Comparison of ENCODE assay signal across 8 cellular contexts in genomic region chr22:21652547-21653545, GRCh38. TPM values are rescaled to one million over a fixed set of nuclear protein-coding genes. Genes with fewer than 3 reads are reported as not detected.
A peak's percentile ranks its signal among the peaks of the same experiment; 100 is the strongest.
DNase-seq lines count a peak whose midpoint lies in the region; ATAC-seq and TF ChIP-seq lines count a peak whose summit lies in the region.

No MANE protein-coding gene starts in this region.

- no peak for TF ChIP-seq POLR2A in transverse colon (IDR thresholded peaks at IDR 0.05)

- H3K4me1 ChIP-seq in transverse colon = peaks cover 13 to 29% (median 21%) of the 10 kb centered on the region in 4 donors

- H3K27me3 ChIP-seq in transverse colon = peaks cover 3% of the 10 kb centered on the region

- H3K27me3 Mint-ChIP-seq in activated CD8-positive, alpha-beta memory T cell treated with anti-CD3 and anti-CD28 coated beads, Interleukin-2, amount 10 ng/mL, durations not matched to agents 7 days and 5 days = no peaks in the 10 kb centered on the region
- no peaks in the 10 kb centered on the region for H3K27me3 Mint-ChIP-seq in activated B cell treated with CpG ODN at 0.5 μM for 24 hours
- H3K27me3 Mint-ChIP-seq in immature natural killer cell (ENCODE audit: low read depth in 3 of 3) = peaks cover 0 to 3% (median 2%) of the 10 kb centered on the region in 3 donors

- H3K27ac Mint-ChIP-seq in activated CD8-positive, alpha-beta memory T cell treated with anti-CD3 and anti-CD28 coated beads, Interleukin-2, amount 10 ng/mL, durations not matched to agents 7 days and 5 days = peak overlapping the region; percentile 87
- no peak overlapping the region for H3K27ac Mint-ChIP-seq in activated B cell treated with CpG ODN at 0.5 μM for 24 hours
- H3K27ac Mint-ChIP-seq in immature natural killer cell = no peak overlapping the region

- no peaks in the 10 kb centered on the region for H3K36me3 ChIP-seq in transverse colon

- TF ChIP-seq CTCF in activated B cell treated with CpG ODN at 0.5 μM for 24 hours (IDR thresholded peaks at IDR 0.05) (no peak), transverse colon (IDR thresholded peaks at IDR 0.05) (no peak)

- DNase-seq in activated CD8-positive, alpha-beta memory T cell treated with anti-CD3 and anti-CD28 coated beads, Interleukin-2, amount 10 ng/mL, durations not matched to agents 7 days and 5 days = no peak
- no peak for DNase-seq in activated CD8-positive, alpha-beta memory T cell treated with anti-CD3 and anti-CD28 coated beads, Interleukin-2, amount 50 U/mL, for 4 hours
- DNase-seq in activated B cell treated with CpG ODN at 0.5 μM for 24 hours = no peak
- no peak for DNase-seq in immature natural killer cell
- no peak for DNase-seq in transverse colon
- DNase-seq in stimulated activated CD4-positive, alpha-beta T cell treated with anti-CD3 and anti-CD28 coated beads, Interleukin-12 subunit alpha, Interleukin-12 subunit beta, amount 100 ng/mL, for 4 hours = no peak
- no peak for DNase-seq in dedifferentiated amniotic fluid mesenchymal stem cell (ENCODE audit: extremely low spot score)
- DNase-seq in AG20443 (ENCODE audit: low spot score) = no peak

- no peaks in the 10 kb centered on the region for H3K9me3 Mint-ChIP-seq in activated CD8-positive, alpha-beta memory T cell treated with anti-CD3 and anti-CD28 coated beads, Interleukin-2, amount 10 ng/mL, durations not matched to agents 7 days and 5 days (ENCODE audit: low read depth)
- H3K9me3 Mint-ChIP-seq in activated B cell treated with CpG ODN at 0.5 μM for 24 hours = no peaks in the 10 kb centered on the region
- H3K9me3 Mint-ChIP-seq in immature natural killer cell = no peaks in the 10 kb centered on the region

- peaks cover 11% of the 10 kb centered on the region for H3K36me3 Mint-ChIP-seq in activated CD8-positive, alpha-beta memory T cell treated with anti-CD3 and anti-CD28 coated beads, Interleukin-2, amount 10 ng/mL, durations not matched to agents 7 days and 5 days
- H3K36me3 Mint-ChIP-seq in activated B cell treated with CpG ODN at 0.5 μM for 24 hours (ENCODE audit: low read depth) (no peaks in the 10 kb centered on the region), immature natural killer cell (peaks cover 0 to 4% (median 0%) of the 10 kb centered on the region in 3 donors)

- CTCF ChIA-PET in activated CD8-positive, alpha-beta memory T cell treated with anti-CD3 and anti-CD28 coated beads, Interleukin-2, amount 10 ng/mL, durations not matched to agents 7 days and 5 days (lab: Charles Lee) = interaction anchor here (0.9 to 3.2 kb wide), 5 partner anchors 11 to 23 kb away, joined by 4 to 44 read pairs (median 5); partner anchors contain the start of genes CCDC116, PPIL2, SDF2L1 and YDJC
- CTCF ChIA-PET in activated B cell treated with CpG ODN at 0.5 μM for 24 hours (lab: Charles Lee) = interaction anchor here (1.3 to 1.5 kb wide), 2 partner anchors 10 kb away, joined by 3 to 7 read pairs; partner anchors contain the start of gene SDF2L1

- no peak for ATAC-seq in activated CD8-positive, alpha-beta memory T cell treated with anti-CD3 and anti-CD28 coated beads, Interleukin-2, amount 10 ng/mL, durations not matched to agents 7 days and 5 days
- ATAC-seq in activated B cell treated with CpG ODN at 0.5 μM for 24 hours (ENCODE audit: low read depth) = no peak

- POLR2A ChIA-PET in activated B cell treated with CpG ODN at 0.5 μM for 24 hours (lab: Charles Lee) = interaction anchor here (0.9 to 2.0 kb wide), 4 partner anchors 11 to 23 kb away, joined by 3 to 16 read pairs (median 8); partner anchors contain the start of genes PPIL2, SDF2L1 and YDJC

- no peaks in the 10 kb centered on the region for H3K9me3 ChIP-seq in transverse colon

- in situ Hi-C loops in transverse colon (cut with MboI; ENCODE audit: low pct_ligation_motif_present in 1 of 4, low pct_unique_long_range_greater_than_20kb in 1 of 4, low sequenced_read_pairs in 3 of 4) = loop anchor here in 1 of 4 donors (5.0 kb wide), 1 partner anchor 49 kb away; no protein-coding TSS in a partner anchor

- intact Hi-C loops in activated B cell treated with CpG ODN at 0.5 μM for 24 hours (cut with micrococcal nuclease) (loop anchor here (1.0 kb wide), 1 partner anchor 11 kb away; the partner anchor contains the start of gene SDF2L1), transverse colon (cut with DNase I; ENCODE audit: low total_unique reads) (loop anchor here (5.0 kb wide), 1 partner anchor 954 kb away; no protein-coding TSS in a partner anchor)

- 28% methylated on average over 32 of the region's 40 CpGs; no CpG with 5 or more reads in 1 of the 2 donors for WGBS in transverse colon (ENCODE audit: low coverage in 1 of 2), 2 donors

- no peak for TF ChIP-seq EP300 in transverse colon (IDR thresholded peaks at IDR 0.05; ENCODE audit: low read depth)

- H3K27ac ChIP-seq in transverse colon = peak overlapping the region in 2 of 4 donors; percentile 8 to 56

- H3K4me3 ChIP-seq in transverse colon = peak overlapping the region; percentile 32 to 55 (median 42)

- H3K4me1 Mint-ChIP-seq in activated CD8-positive, alpha-beta memory T cell treated with anti-CD3 and anti-CD28 coated beads, Interleukin-2, amount 10 ng/mL, durations not matched to agents 7 days and 5 days = peaks cover 34% of the 10 kb centered on the region
- H3K4me1 Mint-ChIP-seq in activated B cell treated with CpG ODN at 0.5 μM for 24 hours (peaks cover 21% of the 10 kb centered on the region), immature natural killer cell (peaks cover 26 to 33% of the 10 kb centered on the region in 2 donors)

- peak overlapping the region; percentile 88 for H3K4me3 Mint-ChIP-seq in activated CD8-positive, alpha-beta memory T cell treated with anti-CD3 and anti-CD28 coated beads, Interleukin-2, amount 10 ng/mL, durations not matched to agents 7 days and 5 days
- H3K4me3 Mint-ChIP-seq in activated B cell treated with CpG ODN at 0.5 μM for 24 hours = peak overlapping the region; percentile 90
- H3K4me3 Mint-ChIP-seq in immature natural killer cell = peak overlapping the region; percentile 40 to 93 (median 87)

RNA-seq across cellular contexts. Expression of gene SDF2L1, which starts 10.7 kb away (rescaled TPM):
- 10 to 100 TPM; 78.7 to 79.1 TPM for total RNA-seq in activated CD8-positive, alpha-beta memory T cell treated with anti-CD3 and anti-CD28 coated beads, Interleukin-2, amount 10 ng/mL, durations not matched to agents 7 days and 5 days
- total RNA-seq in activated B cell treated with CpG ODN at 0.5 μM for 24 hours (40.0 and 43.3 TPM in 2 replicates), transverse colon (10 to 100 TPM in 3 of 4 donors, not detected in 1; 34.0 to 55.7 (median 39.5) TPM)
- polyA plus RNA-seq in immature natural killer cell = 100 to 1,000 TPM; 119 to 227 (median 178) TPM

RNA-seq across cellular contexts. Expression of gene PPIL2, which starts 13.0 kb away (rescaled TPM):
- total RNA-seq in activated CD8-positive, alpha-beta memory T cell treated with anti-CD3 and anti-CD28 coated beads, Interleukin-2, amount 10 ng/mL, durations not matched to agents 7 days and 5 days = 10 to 100 TPM; 55.7 to 61.2 TPM
- total RNA-seq in activated B cell treated with CpG ODN at 0.5 μM for 24 hours (58.4 and 64.0 TPM in 2 replicates), transverse colon (10 to 100 TPM; 36.2 to 93.1 (median 60.1) TPM)
- polyA plus RNA-seq in immature natural killer cell = 10 to 100 TPM; 13.9 to 54.6 (median 14.5) TPM

RNA-seq across cellular contexts. Expression of gene CCDC116, which starts 20.3 kb away (rescaled TPM):
- total RNA-seq in activated CD8-positive, alpha-beta memory T cell treated with anti-CD3 and anti-CD28 coated beads, Interleukin-2, amount 10 ng/mL, durations not matched to agents 7 days and 5 days = under 1 TPM; 0.59 to 0.76 TPM
- 1.0 and 1.2 TPM in 2 replicates for total RNA-seq in activated B cell treated with CpG ODN at 0.5 μM for 24 hours
- polyA plus RNA-seq in immature natural killer cell = under 1 TPM in 1 of 3 donors, not detected in 2; 0.13 TPM
- total RNA-seq in transverse colon = 10 to 100 TPM in 1 of 4 donors, under 1 TPM in 1, not detected in 2; 0.27 to 15.7 TPM

RNA-seq across cellular contexts. Expression of gene YDJC, which starts 23.0 kb away (rescaled TPM):
- 10 to 100 TPM; 43.7 to 44.3 TPM for total RNA-seq in activated CD8-positive, alpha-beta memory T cell treated with anti-CD3 and anti-CD28 coated beads, Interleukin-2, amount 10 ng/mL, durations not matched to agents 7 days and 5 days
- total RNA-seq in activated B cell treated with CpG ODN at 0.5 μM for 24 hours (46.1 and 51.4 TPM in 2 replicates), transverse colon (100 to 1,000 TPM in 1 of 4 donors, 10 to 100 TPM in 3; 43.3 to 112 (median 69.5) TPM)
- 10 to 100 TPM; 46.7 to 61.7 (median 47.7) TPM for polyA plus RNA-seq in immature natural killer cell
